27 cellular contexts compared by ENCODE assay signal in the genomic region with DNA sequence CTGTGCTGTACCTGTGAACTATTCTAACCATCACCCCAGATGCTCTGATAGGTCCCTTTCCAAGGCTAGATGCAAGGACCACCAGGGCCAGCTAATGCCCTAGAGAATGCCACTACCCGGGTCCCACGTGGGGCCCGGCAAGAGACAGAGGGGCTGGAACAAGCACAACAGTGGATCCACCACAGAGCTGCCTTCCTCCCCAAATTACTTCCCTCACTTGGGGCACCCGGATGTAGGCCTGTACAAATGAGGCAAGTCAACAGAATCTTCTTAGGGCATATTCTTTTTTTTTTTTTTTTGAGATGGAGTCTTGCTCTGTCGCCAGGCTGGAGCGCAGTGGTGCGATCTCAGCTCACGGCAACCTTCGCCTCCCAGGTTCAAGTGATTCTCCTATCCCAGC.
DNase-seq lines count a peak whose midpoint lies in the region; ATAC-seq and TF ChIP-seq lines count a peak whose summit lies in the region.
"Had no signal": no experiment of that assay in that cellular context is flagged by ENCODE, and none has a peak within 500 bp of the region (broad histone marks: within the 10 kb centered on the region; RNA-seq: fewer than 3 reads in every experiment).

No MANE protein-coding gene starts in this region.

- H3K36me3 ChIP-seq in CD8-positive, alpha-beta T cell (ENCODE audit: insufficient read depth, low read length): no peaks in the 10 kb centered on the region
- no peaks in the 10 kb centered on the region for H3K36me3 ChIP-seq in mucosa of descending colon (ENCODE audit: low read depth)
- H3K36me3 ChIP-seq: BLaER1, thyroid gland had no signal

- H3K36me3 Mint-ChIP-seq in CD8-positive, alpha-beta T cell: peaks cover 8% of the 10 kb centered on the region
- H3K36me3 Mint-ChIP-seq in activated CD8-positive, alpha-beta T cell treated with anti-CD3 and anti-CD28 coated beads for 36 hours (ENCODE audit: low read depth): peaks cover 4% of the 10 kb centered on the region
- H3K36me3 Mint-ChIP-seq in stimulated activated naive CD8-positive, alpha-beta T cell treated with anti-CD3 and anti-CD28 coated beads, Interleukin-15, Interleukin-2, amounts not matched to agents 100 ng/mL and 50 ng/mL, for 24 hours (ENCODE audit: low read depth): no peaks in the 10 kb centered on the region
- H3K36me3 Mint-ChIP-seq: WTC11 had no signal

- intact Hi-C loops in CD8-positive, alpha-beta T cell (cut with DNase I, micrococcal nuclease): no loop called here
- intact Hi-C loops in activated CD8-positive, alpha-beta T cell treated with anti-CD3 and anti-CD28 coated beads for 36 hours (cut with micrococcal nuclease): no loop called here
- intact Hi-C loops in mucosa of descending colon (cut with DNase I, micrococcal nuclease): loop anchor here in 1 of 2 donors (10.0 kb wide), 1 partner anchor 268 kb away; a partner anchor contains a TSS

- H3K4me1 ChIP-seq in CD8-positive, alpha-beta T cell (ENCODE audit: insufficient read depth, low read length): peaks cover 56% of the 10 kb centered on the region
- no peaks in the 10 kb centered on the region for H3K4me1 ChIP-seq in mucosa of descending colon (ENCODE audit: low read depth)

- H3K9me3 Mint-ChIP-seq in CD8-positive, alpha-beta T cell: no peaks in the 10 kb centered on the region
- no peaks in the 10 kb centered on the region for H3K9me3 Mint-ChIP-seq in activated CD8-positive, alpha-beta T cell treated with anti-CD3 and anti-CD28 coated beads for 36 hours
- no peaks in the 10 kb centered on the region for H3K9me3 Mint-ChIP-seq in stimulated activated naive CD8-positive, alpha-beta T cell treated with anti-CD3 and anti-CD28 coated beads, Interleukin-15, Interleukin-2, amounts not matched to agents 100 ng/mL and 50 ng/mL, for 24 hours
- H3K9me3 Mint-ChIP-seq: activated CD4-positive, alpha-beta memory T cell treated with anti-CD3 and anti-CD28 coated beads for 36 hours; neural crest cell; WTC11 had no signal

- no peaks in the 10 kb centered on the region for H3K27me3 ChIP-seq in CD8-positive, alpha-beta T cell (ENCODE audit: insufficient read depth, low read length)
- H3K27me3 ChIP-seq: BLaER1, thyroid gland had no signal

- peak in 1 of 7 experiments; percentile 30 for DNase-seq in CD8-positive, alpha-beta T cell
- no peak for DNase-seq in activated CD8-positive, alpha-beta T cell treated with anti-CD3 and anti-CD28 coated beads for 36 hours
- no peak for DNase-seq in mucosa of descending colon
- DNase-seq in activated CD4-positive, alpha-beta T cell treated with anti-CD3 and anti-CD28 coated beads for 1 hour: no peak
- DNase-seq in central memory CD4-positive, alpha-beta T cell: no peak
- DNase-seq: activated CD4-positive, alpha-beta memory T cell treated with anti-CD3 and anti-CD28 coated beads for 36 hours; amniotic stem cell; Calu3; DND-41; effector CD8-positive, alpha-beta T cell; midbrain; NCI-H1092 treated with DMSO at 0.1 percent for 48 hours; NCI-H187 treated with DMSO at 0.1 percent for 48 hours; NCI-H524 treated with DMSO at 0.1 percent for 48 hours; PC-9; SHP77; stimulated activated CD4-positive, alpha-beta T cell treated with anti-CD3 and anti-CD28 coated beads, Interleukin-12 subunit alpha, Interleukin-12 subunit beta, amount 100 ng/mL, for 4 hours; stimulated activated CD4-positive, alpha-beta T cell treated with anti-CD3 and anti-CD28 coated beads, Interleukin-4, amount 100 ng/mL, for 4 hours; stimulated activated naive CD4-positive, alpha-beta T cell treated with Interleukin-2 at 50 U/mL for 16 hours; thyroid gland had no signal

- peak overlapping the region; percentile 57 for H3K27ac Mint-ChIP-seq in CD8-positive, alpha-beta T cell
- peak overlapping the region; percentile 60 for H3K27ac Mint-ChIP-seq in activated CD8-positive, alpha-beta T cell treated with anti-CD3 and anti-CD28 coated beads for 36 hours
- H3K27ac Mint-ChIP-seq in stimulated activated naive CD8-positive, alpha-beta T cell treated with anti-CD3 and anti-CD28 coated beads, Interleukin-15, Interleukin-2, amounts not matched to agents 100 ng/mL and 50 ng/mL, for 24 hours: peak overlapping the region; percentile 76
- H3K27ac Mint-ChIP-seq: activated CD4-positive, alpha-beta memory T cell treated with anti-CD3 and anti-CD28 coated beads for 36 hours; WTC11 had no signal

- TF ChIP-seq CTCF in CD8-positive, alpha-beta T cell (IDR thresholded peaks at IDR 0.05): no peak
- no peak for TF ChIP-seq CTCF in activated CD8-positive, alpha-beta T cell treated with anti-CD3 and anti-CD28 coated beads for 36 hours (IDR thresholded peaks at IDR 0.05)
- TF ChIP-seq CTCF in mucosa of descending colon (IDR thresholded peaks at IDR 0.05): no peak

- ATAC-seq in CD8-positive, alpha-beta T cell: peak; percentile 55
- ATAC-seq in activated CD8-positive, alpha-beta T cell treated with anti-CD3 and anti-CD28 coated beads for 36 hours: peak; percentile 54
- peak; percentile 8 for ATAC-seq in mucosa of descending colon
- no peak for ATAC-seq in HG03342 (IDR thresholded peaks at IDR 0.05; ENCODE audit: unreplicated experiment)
- ATAC-seq: HCT116, sciatic nerve, WTC11 had no signal

- no peaks in the 10 kb centered on the region for H3K27me3 Mint-ChIP-seq in CD8-positive, alpha-beta T cell (ENCODE audit: low read depth)
- no peaks in the 10 kb centered on the region for H3K27me3 Mint-ChIP-seq in activated CD8-positive, alpha-beta T cell treated with anti-CD3 and anti-CD28 coated beads for 36 hours
- H3K27me3 Mint-ChIP-seq in stimulated activated naive CD8-positive, alpha-beta T cell treated with anti-CD3 and anti-CD28 coated beads, Interleukin-15, Interleukin-2, amounts not matched to agents 100 ng/mL and 50 ng/mL, for 24 hours: no peaks in the 10 kb centered on the region
- H3K27me3 Mint-ChIP-seq: activated CD4-positive, alpha-beta memory T cell treated with anti-CD3 and anti-CD28 coated beads for 36 hours had no signal

- H3K27ac ChIP-seq in CD8-positive, alpha-beta T cell (ENCODE audit: low read depth, low read length): no peak overlapping the region
- H3K27ac ChIP-seq: BLaER1, PC-9, thyroid gland had no signal

- POLR2A ChIA-PET in CD8-positive, alpha-beta T cell (lab: Charles Lee): interaction anchor here (0.6 to 0.7 kb wide), 2 partner anchors 12 to 281 kb away, joined by 3 to 5 read pairs; no protein-coding TSS in a partner anchor
- POLR2A ChIA-PET in activated CD8-positive, alpha-beta T cell treated with anti-CD3 and anti-CD28 coated beads for 36 hours (lab: Charles Lee): interaction anchor here (0.8 to 1.3 kb wide), 3 partner anchors 10 to 57 kb away, joined by 3 read pairs; no protein-coding TSS in a partner anchor

- H3K4me1 Mint-ChIP-seq in CD8-positive, alpha-beta T cell (ENCODE audit: low read depth): peaks cover 57% of the 10 kb centered on the region
- H3K4me1 Mint-ChIP-seq in activated CD8-positive, alpha-beta T cell treated with anti-CD3 and anti-CD28 coated beads for 36 hours (ENCODE audit: low read depth): peaks cover 54% of the 10 kb centered on the region
- H3K4me1 Mint-ChIP-seq in stimulated activated naive CD8-positive, alpha-beta T cell treated with anti-CD3 and anti-CD28 coated beads, Interleukin-15, Interleukin-2, amounts not matched to agents 100 ng/mL and 50 ng/mL, for 24 hours (ENCODE audit: low read depth): peaks cover 12% of the 10 kb centered on the region
- H3K4me1 Mint-ChIP-seq: neural crest cell had no signal

- no peaks in the 10 kb centered on the region for H3K9me3 ChIP-seq in CD8-positive, alpha-beta T cell (ENCODE audit: low read length)
- no peaks in the 10 kb centered on the region for H3K9me3 ChIP-seq in mucosa of descending colon
- H3K9me3 ChIP-seq: BLaER1, thyroid gland had no signal

- peak overlapping the region; percentile 18 for H3K4me3 Mint-ChIP-seq in CD8-positive, alpha-beta T cell
- no peak overlapping the region for H3K4me3 Mint-ChIP-seq in activated CD8-positive, alpha-beta T cell treated with anti-CD3 and anti-CD28 coated beads for 36 hours
- H3K4me3 Mint-ChIP-seq in stimulated activated naive CD8-positive, alpha-beta T cell treated with anti-CD3 and anti-CD28 coated beads, Interleukin-15, Interleukin-2, amounts not matched to agents 100 ng/mL and 50 ng/mL, for 24 hours: no peak overlapping the region
- H3K4me3 Mint-ChIP-seq: activated CD4-positive, alpha-beta memory T cell treated with anti-CD3 and anti-CD28 coated beads for 36 hours; neural crest cell; WTC11 had no signal

- no peak overlapping the region for H3K4me3 ChIP-seq in CD8-positive, alpha-beta T cell (ENCODE audit: low read depth, low read length)
- no peak overlapping the region for H3K4me3 ChIP-seq in mucosa of descending colon
- H3K4me3 ChIP-seq: BLaER1, PC-9, thyroid gland had no signal

- CTCF ChIA-PET in CD8-positive, alpha-beta T cell (lab: Charles Lee): no interaction called here
- CTCF ChIA-PET in activated CD8-positive, alpha-beta T cell treated with anti-CD3 and anti-CD28 coated beads for 36 hours (lab: Charles Lee): interaction anchor here (1.3 kb wide), 1 partner anchor 32 kb away, joined by 3 read pairs; no protein-coding TSS in a partner anchor
